Comparison of ENCODE assay signal across 1 cellular context in genomic region chr1:9095818-9096217, GRCh38.
TF ChIP-seq lines count a peak whose summit lies in the region.

No MANE protein-coding gene starts in this region.

TF ChIP-seq in HEK293, 187 proteins besides CTCF, POLR2A, EP300 and RAD21 (continued from another document):
- TF ChIP-seq PRDM2 (tag by site-specific recombination; IDR thresholded peaks at IDR 0.05; ENCODE audit: borderline replicate concordance) (no peak), ZFP41 (tag by site-specific recombination; IDR thresholded peaks at IDR 0.05; ENCODE audit: borderline replicate concordance) (no peak), ZNF280C (tag by site-specific recombination; IDR thresholded peaks at IDR 0.05) (no peak), ZNF626 (tag by site-specific recombination; IDR thresholded peaks at IDR 0.05) (peak; percentile 81; the same call in 1 of the 2 replicates), TRIM28 (IDR thresholded peaks at IDR 0.05; ENCODE audit: borderline replicate concordance, low read length) (peak; percentile 96), ZSCAN5A (tag by site-specific recombination; IDR thresholded peaks at IDR 0.05) (no peak), INSM2 (tag by site-specific recombination; IDR thresholded peaks at IDR 0.05) (no peak), ZNF37A (tag by site-specific recombination; IDR thresholded peaks at IDR 0.05) (no peak), OVOL3 (tag by site-specific recombination; IDR thresholded peaks at IDR 0.05) (no peak), ZNF311 (tag by site-specific recombination; IDR thresholded peaks at IDR 0.05; ENCODE audit: borderline replicate concordance) (no peak), ZIC2 (tag by site-specific recombination; IDR thresholded peaks at IDR 0.05) (no peak), ZNF624 (tag by site-specific recombination; IDR thresholded peaks at IDR 0.05) (no peak), ZBTB49 (tag by site-specific recombination; IDR thresholded peaks at IDR 0.05; ENCODE audit: low read depth) (no peak), GLI4 (tag by site-specific recombination; IDR thresholded peaks at IDR 0.05) (no peak), REPIN1 (tag by site-specific recombination; IDR thresholded peaks at IDR 0.05; ENCODE audit: low read depth) (no peak), ZNF560 (tag by site-specific recombination; IDR thresholded peaks at IDR 0.05; ENCODE audit: borderline replicate concordance) (no peak), ZNF416 (tag by site-specific recombination; IDR thresholded peaks at IDR 0.05) (no peak), ZNF221 (tag by site-specific recombination; IDR thresholded peaks at IDR 0.05; ENCODE audit: borderline replicate concordance) (no peak), ZBTB21 (tag by site-specific recombination; IDR thresholded peaks at IDR 0.05) (no peak), ZNF248 (tag by site-specific recombination; IDR thresholded peaks at IDR 0.05) (no peak), ZNF510 (tag by site-specific recombination; IDR thresholded peaks at IDR 0.05; ENCODE audit: insufficient replicate concordance) (no peak), ZNF621 (tag by site-specific recombination; IDR thresholded peaks at IDR 0.05) (no peak), ZNF341 (tag by site-specific recombination; IDR thresholded peaks at IDR 0.05; ENCODE audit: low read depth) (no peak), KLF17 (tag by site-specific recombination; IDR thresholded peaks at IDR 0.05) (no peak), SETDB1 (IDR thresholded peaks at IDR 0.05; ENCODE audit: insufficient read length, low read length) (peak; percentile 98), SP7 (tag by site-specific recombination; IDR thresholded peaks at IDR 0.05) (no peak), ZNF654 (tag by site-specific recombination; IDR thresholded peaks at IDR 0.05; ENCODE audit: low read depth) (no peak), ZNF837 (tag by site-specific recombination; IDR thresholded peaks at IDR 0.05) (no peak), ZNF26 (tag by site-specific recombination; IDR thresholded peaks at IDR 0.05) (no peak)
